ENCODE assay signal across 10 cellular contexts in the genomic region with DNA sequence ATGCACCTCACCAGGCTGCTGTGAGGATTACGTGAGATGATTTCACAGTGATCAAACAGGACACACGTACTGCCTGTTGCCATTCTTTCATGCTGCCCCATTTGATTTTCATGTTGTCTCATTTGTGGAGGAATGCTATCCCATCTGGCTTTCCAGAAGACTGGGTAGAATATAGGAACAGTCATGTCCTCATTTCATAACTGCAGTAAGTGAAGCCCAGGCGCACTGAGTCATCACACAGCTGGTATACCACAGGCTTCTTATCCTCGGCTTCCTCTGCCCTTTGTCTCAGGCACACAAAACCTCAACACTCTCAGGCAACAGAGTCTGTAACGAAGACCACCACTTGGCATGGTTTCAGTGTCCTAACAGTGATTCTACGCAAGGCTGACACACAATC.
DNase-seq lines count a peak whose midpoint lies in the region; ATAC-seq, FAIRE-seq and TF ChIP-seq lines count a peak whose summit lies in the region.
"Had no signal": no experiment of that assay in that cellular context is flagged by ENCODE, and none has a peak within 500 bp of the region (broad histone marks: within the 10 kb centered on the region; RNA-seq: fewer than 3 reads in every experiment).

No MANE protein-coding gene starts in this region.

- no peaks in the 10 kb centered on the region for H3K36me3 ChIP-seq in Caco-2 (ENCODE audit: control insufficient read depth, insufficient read depth, low read length)
- H3K36me3 ChIP-seq in mammary epithelial cell (ENCODE audit: insufficient read depth, low read length), result no peaks in the 10 kb centered on the region
- H3K36me3 ChIP-seq in small intestine (ENCODE audit: control insufficient read depth in 2 of 2, insufficient read depth in 2 of 2, low read length in 2 of 2), result peaks cover 0 to 3% of the 10 kb centered on the region in 2 donors
- H3K36me3 ChIP-seq in mesendoderm (ENCODE audit: control insufficient read depth, insufficient read depth, low read length), result no peaks in the 10 kb centered on the region
- H3K36me3 ChIP-seq: thoracic aorta had no signal

- H3K36me3 Mint-ChIP-seq in Caco-2 (ENCODE audit: insufficient read depth, unreplicated experiment), result peaks cover 32% of the 10 kb centered on the region
- H3K36me3 Mint-ChIP-seq in neural crest cell (ENCODE audit: low read depth), result peaks cover 13% of the 10 kb centered on the region
- H3K36me3 Mint-ChIP-seq in glutamatergic neuron (ENCODE audit: unreplicated experiment), result peaks cover 13% of the 10 kb centered on the region

- H3K9me3 ChIP-seq in Caco-2 (peaks cover 8% of the 10 kb centered on the region; the same call in 1 of the 2 replicates), mammary epithelial cell (replicated peaks; ENCODE audit: insufficient read depth, low read length) (no peaks in the 10 kb centered on the region), small intestine (ENCODE audit: control insufficient read depth, low read depth) (no peaks in the 10 kb centered on the region)
- H3K9me3 ChIP-seq: thoracic aorta had no signal

- TF ChIP-seq CTCF in Caco-2 (IDR thresholded peaks at IDR 0.05; ENCODE audit: insufficient read depth in 1 of 2, low read depth in 1 of 2, low read length in 1 of 2, severe bottlenecking in 1 of 2, unreplicated experiment in 1 of 2), result no peak
- TF ChIP-seq CTCF in mammary epithelial cell (conservative IDR thresholded peaks at IDR 0.05 in 1 of 2, IDR thresholded peaks at IDR 0.05 in 1 of 2; ENCODE audit: extremely low read depth in 1 of 2, insufficient read depth in 1 of 2, low read depth in 1 of 2, low read length in 2 of 2), result no peak
- no peak for TF ChIP-seq CTCF in neural crest cell (conservative IDR thresholded peaks at IDR 0.05)
- TF ChIP-seq CTCF in glutamatergic neuron (IDR thresholded peaks at IDR 0.05; ENCODE audit: partially characterized antibody, unreplicated experiment), result no peak

- H3K9me3 Mint-ChIP-seq in Caco-2 (ENCODE audit: unreplicated experiment) (no peaks in the 10 kb centered on the region), neural crest cell (peaks cover 10% of the 10 kb centered on the region), glutamatergic neuron (ENCODE audit: unreplicated experiment) (peaks cover 5% of the 10 kb centered on the region)

- H3K4me3 Mint-ChIP-seq in Caco-2 (ENCODE audit: unreplicated experiment) (no peak overlapping the region), neural crest cell (no peak overlapping the region), glutamatergic neuron (ENCODE audit: unreplicated experiment) (no peak overlapping the region)

- H3K79me1 ChIP-seq in mesendoderm (ENCODE audit: low read length), result peaks cover 3% of the 10 kb centered on the region

- H2AK5ac ChIP-seq in mesendoderm (ENCODE audit: low read length), result no peak overlapping the region

- WGBS in mammary epithelial cell (ENCODE audit: low coverage, missing lambda C conversion rate), result 0% methylated on average over 6 of the region's 6 CpGs
- WGBS in small intestine, 3 donors, result 81 to 87% (median 85%) methylated on average over 6 of the region's 6 CpGs
- WGBS in mesendoderm (ENCODE audit: extremely low coverage, insufficient coverage, low lambda C conversion rate), result no CpG with 5 or more reads among the region's 6 CpGs

- peaks cover 13% of the 10 kb centered on the region for H3K4me1 Mint-ChIP-seq in Caco-2 (ENCODE audit: low read depth, unreplicated experiment)
- peaks cover 10% of the 10 kb centered on the region for H3K4me1 Mint-ChIP-seq in neural crest cell
- H3K4me1 Mint-ChIP-seq in glutamatergic neuron (ENCODE audit: low read depth, unreplicated experiment), result no peaks in the 10 kb centered on the region

- no peak overlapping the region for H3K56ac ChIP-seq in mesendoderm (ENCODE audit: low read length)

- no peak overlapping the region for H3K23ac ChIP-seq in mesendoderm (ENCODE audit: low read length)

- H2BK15ac ChIP-seq in mesendoderm (replicated peaks; ENCODE audit: low read depth), result no peak overlapping the region

- no peak overlapping the region for H2AFZ ChIP-seq in mammary epithelial cell (ENCODE audit: low read depth, low read length)

- no peak for ATAC-seq in GM21367 (IDR thresholded peaks at IDR 0.05; ENCODE audit: unreplicated experiment)

- intact Hi-C loops in Caco-2 (cut with micrococcal nuclease; ENCODE audit: unreplicated experiment) (no loop called here), mammary epithelial cell (cut with micrococcal nuclease) (loop anchor here (5.0 kb wide), 1 partner anchor 61 kb away; the partner anchor contains the start of gene LHFPL2)

- H2BK5ac ChIP-seq in mesendoderm (ENCODE audit: low read length), result no peak overlapping the region

- H3K4me2 ChIP-seq in mammary epithelial cell (ENCODE audit: insufficient read depth, low read depth, low read length) (peak overlapping the region; percentile 44), mesendoderm (ENCODE audit: low read length) (no peak overlapping the region)

- FAIRE-seq in small intestine (lab: Jason Lieb, UNC), result no peak

- POLR2A ChIA-PET in Caco-2 (lab: Charles Lee), result no interaction called here

- CTCF ChIA-PET in Caco-2 (lab: Charles Lee), result no interaction called here
- CTCF ChIA-PET in mammary epithelial cell (lab: Charles Lee; ENCODE audit: low non-redundant PET), result interaction anchor here (0.6 kb wide), 1 partner anchor 56 kb away, joined by 4 read pairs; no protein-coding TSS in a partner anchor

- no peak overlapping the region for H3K4me3 ChIP-seq in Caco-2 (ENCODE audit: low read depth, low read length)
- no peak overlapping the region for H3K4me3 ChIP-seq in mammary epithelial cell (replicated peaks in 1 of 3; ENCODE audit: insufficient read depth in 1 of 3, low read depth in 2 of 3, low read length in 3 of 3)
- no peak overlapping the region for H3K4me3 ChIP-seq in small intestine (ENCODE audit: low read depth in 1 of 2, low read length in 2 of 2)
- H3K4me3 ChIP-seq in mesendoderm (ENCODE audit: low read length), result no peak overlapping the region
- H3K4me3 ChIP-seq: thoracic aorta had no signal

- H3K27me3 Mint-ChIP-seq in Caco-2 (ENCODE audit: insufficient read depth, unreplicated experiment), result no peaks in the 10 kb centered on the region
- no peaks in the 10 kb centered on the region for H3K27me3 Mint-ChIP-seq in neural crest cell (ENCODE audit: low read depth)
- H3K27me3 Mint-ChIP-seq in glutamatergic neuron (ENCODE audit: unreplicated experiment), result no peaks in the 10 kb centered on the region

- H3K9ac ChIP-seq in mammary epithelial cell (ENCODE audit: insufficient read depth, low read length) (peak overlapping the region; percentile 32), mesendoderm (ENCODE audit: low read length) (no peak overlapping the region)

- H3K27ac ChIP-seq in mammary epithelial cell (ENCODE audit: insufficient read depth, low read depth, low read length), result peak overlapping the region; percentile 71
- H3K27ac ChIP-seq in small intestine (ENCODE audit: low read depth in 1 of 2, low read length in 1 of 2), result peak overlapping the region in 1 of 2 donors; percentile 11
- H3K27ac ChIP-seq in mesendoderm (ENCODE audit: low read depth, low read length), result no peak overlapping the region

- H3K4me1 ChIP-seq in Caco-2, result peaks cover 5% of the 10 kb centered on the region; the same call in 1 of the 2 replicates
- H3K4me1 ChIP-seq in mammary epithelial cell (ENCODE audit: insufficient read depth, low read length), result peaks cover 27% of the 10 kb centered on the region
- no peaks in the 10 kb centered on the region for H3K4me1 ChIP-seq in small intestine (ENCODE audit: control insufficient read depth in 2 of 2, insufficient read depth in 1 of 2, low read depth in 1 of 2, low read length in 1 of 2)
- no peaks in the 10 kb centered on the region for H3K4me1 ChIP-seq in mesendoderm (ENCODE audit: control insufficient read depth, low read depth, low read length)

- H4K8ac ChIP-seq in mesendoderm (ENCODE audit: low read depth, low read length), result no peak overlapping the region

- no peak overlapping the region for H3K18ac ChIP-seq in mesendoderm (ENCODE audit: low read length)

- H4K20me1 ChIP-seq in mammary epithelial cell (ENCODE audit: insufficient read depth, low read length), result no peaks in the 10 kb centered on the region

- H3K79me2 ChIP-seq in mammary epithelial cell (ENCODE audit: insufficient read depth, low read length), result peaks cover 40% of the 10 kb centered on the region
- H3K79me2 ChIP-seq in mesendoderm (ENCODE audit: control insufficient read depth, insufficient read depth, low read length), result no peaks in the 10 kb centered on the region

- H2BK120ac ChIP-seq in mesendoderm (ENCODE audit: low read depth, low read length), result no peak overlapping the region

- dilution Hi-C loops in mammary epithelial cell (cut with HindIII; ENCODE audit: low sequenced_read_pairs), result no loop called here

- H4K5ac ChIP-seq in mesendoderm (ENCODE audit: low read length), result no peak overlapping the region

- BruUV-seq in Caco-2 (replicated peaks; lab: Mats Ljungman, UMichigan) (no TSS peak), mammary epithelial cell (replicated peaks; lab: Mats Ljungman, UMichigan) (no TSS peak)

- in situ Hi-C loops in mammary epithelial cell (cut with MboI; ENCODE audit: low sequenced_read_pairs in 2 of 2), result no loop called here

- H3K27ac Mint-ChIP-seq in Caco-2 (ENCODE audit: unreplicated experiment), result peak overlapping the region; percentile 25
- H3K27ac Mint-ChIP-seq in neural crest cell (ENCODE audit: unreplicated experiment), result peak overlapping the region; percentile 78
- H3K27ac Mint-ChIP-seq in glutamatergic neuron (ENCODE audit: unreplicated experiment), result no peak overlapping the region

- no peak for DNase-seq in Caco-2
- peak; percentile 98 for DNase-seq in NCI-H226
- DNase-seq in mammary epithelial cell, result peak; percentile 99
- DNase-seq in neural crest cell (ENCODE audit: low read depth, low spot score), result no peak
- DNase-seq in glutamatergic neuron, result no peak
- DNase-seq in small intestine, result no peak
- no peak for DNase-seq in mesendoderm
- DNase-seq: NCI-H2029 had no signal

- H3K27me3 ChIP-seq in Caco-2 (replicated peaks; ENCODE audit: control insufficient read depth, insufficient read depth, low read length), result no peaks in the 10 kb centered on the region
- no peaks in the 10 kb centered on the region for H3K27me3 ChIP-seq in mammary epithelial cell (ENCODE audit: insufficient read depth, low read length)
- no peaks in the 10 kb centered on the region for H3K27me3 ChIP-seq in small intestine (ENCODE audit: control insufficient read depth in 2 of 2, insufficient read depth in 2 of 2, low read length in 2 of 2)
- no peaks in the 10 kb centered on the region for H3K27me3 ChIP-seq in mesendoderm (ENCODE audit: insufficient read depth, low read length, poor library complexity)

- no peak overlapping the region for H3K4ac ChIP-seq in mesendoderm (ENCODE audit: low read depth, low read length)

Comparison
In these comparisons a context has a peak if more than half of its experiments do, and no peak if none do; other contexts are left out.
1. DNase-seq: peak in NCI-H226 (single experiment) and mammary epithelial cell (single experiment); none in Caco-2 (0 of 2), neural crest cell (single experiment), glutamatergic neuron (single experiment), small intestine (single experiment) and mesendoderm (single experiment).